Comparison of ENCODE assay signal across 8 cellular contexts in the genomic region with DNA sequence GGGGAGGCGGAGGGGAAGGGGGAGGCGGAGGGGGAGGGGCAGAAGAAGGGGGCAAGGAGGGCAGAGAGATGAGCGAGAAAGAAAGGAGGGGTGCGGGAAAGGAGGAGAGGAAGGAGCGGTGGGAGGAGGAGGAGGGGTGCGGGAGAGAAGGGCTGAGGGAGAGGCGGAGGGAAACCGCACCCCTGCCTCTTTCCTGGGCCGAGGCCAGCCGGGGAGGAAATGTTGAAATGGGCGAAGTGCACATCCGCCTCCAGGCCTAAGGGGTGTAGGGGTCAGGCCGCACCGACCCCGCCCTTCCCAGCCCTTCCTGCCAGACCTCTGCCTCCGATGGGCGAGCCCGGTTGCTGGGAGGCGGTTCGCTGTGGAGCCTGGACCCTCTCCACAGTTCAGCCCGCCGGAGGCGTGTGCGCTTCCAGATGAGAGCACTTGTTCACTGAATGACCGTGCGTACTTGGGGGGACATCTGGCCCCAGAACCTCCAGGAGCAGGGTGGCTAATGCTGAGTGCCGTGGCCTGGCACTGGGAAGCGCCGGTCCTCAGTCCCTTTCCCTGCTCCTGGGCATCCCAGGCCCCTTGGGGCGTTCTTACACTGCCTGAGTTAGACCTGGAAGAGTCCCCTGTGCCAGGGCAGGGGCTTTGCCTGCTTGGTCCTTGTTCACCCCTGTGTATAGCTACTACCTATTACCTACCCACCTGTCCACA.
DNase-seq lines count a peak whose midpoint lies in the region; ATAC-seq and TF ChIP-seq lines count a peak whose summit lies in the region.

No MANE protein-coding gene starts in this region.

- peak overlapping the region; percentile 49; the same call in 1 of the 2 replicates for H2AFZ ChIP-seq in DND-41 (ENCODE audit: low read depth, low read length)

- peak overlapping the region; percentile 60 for H3K27ac ChIP-seq in DND-41 (ENCODE audit: low read length)
- H3K27ac ChIP-seq in HUES48 (ENCODE audit: low read depth, low read length) = no peak overlapping the region
- no peak overlapping the region for H3K27ac ChIP-seq in SJSA1
- peak overlapping the region; percentile 83 to 94 (median 92) for H3K27ac ChIP-seq in gastrocnemius medialis

- ATAC-seq in DND-41 (ENCODE audit: insufficient read depth, low read depth) (peak; percentile 62), GM21381 (IDR thresholded peaks at IDR 0.05; ENCODE audit: unreplicated experiment) (peak; percentile 33), gastrocnemius medialis (peak; percentile 31)

- no peak for DNase-seq in DND-41
- DNase-seq in SJSA1 (ENCODE audit: low read depth in 1 of 2, low spot score in 2 of 2) = no peak
- DNase-seq in astrocyte of the hippocampus (ENCODE audit: low read depth, low spot score) = peak; percentile 48
- peak; percentile 67 to 86 for DNase-seq in gastrocnemius medialis
- DNase-seq in NCI-H2029 (lab: John Stamatoyannopoulos, UW) = no peak

- H3K36me3 ChIP-seq in DND-41 (ENCODE audit: insufficient read depth, low read length) (no peaks in the 10 kb centered on the region), HUES48 (ENCODE audit: control insufficient read depth, insufficient read depth, low read length) (no peaks in the 10 kb centered on the region), SJSA1 (no peaks in the 10 kb centered on the region), gastrocnemius medialis (no peaks in the 10 kb centered on the region)

- H4K20me1 ChIP-seq in DND-41 (ENCODE audit: insufficient read depth, low read length) = no peaks in the 10 kb centered on the region

- TF ChIP-seq CTCF in DND-41 (IDR thresholded peaks at IDR 0.05; ENCODE audit: borderline replicate concordance, extremely low read depth, low read length, poor library complexity, severe bottlenecking) = no peak
- TF ChIP-seq CTCF in gastrocnemius medialis (IDR thresholded peaks at IDR 0.05 in 4 of 5, conservative IDR thresholded peaks at IDR 0.05 in 1 of 5) = no peak

- H3K9ac ChIP-seq in DND-41 (ENCODE audit: low read depth, low read length) = no peak overlapping the region
- H3K9ac ChIP-seq in HUES48 (ENCODE audit: low read depth, low read length) = no peak overlapping the region

- H3K27me3 ChIP-seq in DND-41 (ENCODE audit: insufficient read depth, low read length, poor library complexity) (no peaks in the 10 kb centered on the region), HUES48 (ENCODE audit: control insufficient read depth, insufficient read depth, low read length) (0 out of 2 replicates have a peak, but pooled peaks cover 2% of the 10 kb centered on the region), SJSA1 (replicated peaks) (no peaks in the 10 kb centered on the region), gastrocnemius medialis (no peaks in the 10 kb centered on the region)

- intact Hi-C loops in gastrocnemius medialis (cut with DNase I; ENCODE audit: low total_unique reads) = loop anchor here (5.0 to 10.0 kb wide), 3 partner anchors 224 to 312 kb away; partner anchors contain the start of genes FAN1 and MTMR10

- no peaks in the 10 kb centered on the region for H3K79me2 ChIP-seq in DND-41 (ENCODE audit: insufficient read depth, low read length)

- no peak for TF ChIP-seq POLR2A in gastrocnemius medialis (IDR thresholded peaks at IDR 0.05)

- peak overlapping the region; percentile 71 for H3K4me2 ChIP-seq in DND-41 (ENCODE audit: insufficient read depth, low read length)

- H3K4me3 ChIP-seq in DND-41 (ENCODE audit: low read depth in 1 of 2, low read length in 2 of 2) (no peak overlapping the region), HUES48 (ENCODE audit: low read depth, low read length) (peak overlapping the region; percentile 62), SJSA1 (peak overlapping the region; percentile 51), iPS-11a (ENCODE audit: low read depth, low read length) (peak overlapping the region; percentile 50), gastrocnemius medialis (peak overlapping the region; percentile 55 to 67 (median 59))

- in situ Hi-C loops in gastrocnemius medialis (cut with MboI; ENCODE audit: low sequenced_read_pairs in 4 of 4) = loop anchor here in 3 of 4 donors (10.0 to 25.0 kb wide), 4 partner anchors 108 to 221 kb away; partner anchors contain the start of gene KLF13 (in 2 of the 3)

- H3K9me3 ChIP-seq in DND-41 (ENCODE audit: insufficient read depth, low read length, severe bottlenecking) (no peaks in the 10 kb centered on the region), HUES48 (ENCODE audit: control insufficient read depth, insufficient read depth, low read length) (no peaks in the 10 kb centered on the region; the same call in 1 of the 2 replicates), SJSA1 (replicated peaks) (no peaks in the 10 kb centered on the region), gastrocnemius medialis (no peaks in the 10 kb centered on the region)

- H3K4me1 ChIP-seq in DND-41 (ENCODE audit: insufficient read depth, low read length) = peaks cover 17% of the 10 kb centered on the region
- peaks cover 5% of the 10 kb centered on the region; the same call in 1 of the 2 replicates for H3K4me1 ChIP-seq in HUES48 (ENCODE audit: control insufficient read depth, insufficient read depth, low read length)
- peaks cover 18% of the 10 kb centered on the region for H3K4me1 ChIP-seq in SJSA1 (replicated peaks)
- peaks cover 12 to 20% of the 10 kb centered on the region in 2 donors for H3K4me1 ChIP-seq in gastrocnemius medialis

Comparison
In these comparisons a context has a peak if more than half of its experiments do, and no peak if none do; other contexts are left out.
1. DNase-seq: peak in astrocyte of the hippocampus (single experiment) and gastrocnemius medialis (2 of 2); none in DND-41 (single experiment), SJSA1 (0 of 2) and NCI-H2029 (single experiment).
2. H3K27ac ChIP-seq: peak in DND-41 (single experiment) and gastrocnemius medialis (4 of 4); none in HUES48 (single experiment) and SJSA1 (single experiment).
3. H3K4me3 ChIP-seq: peak in HUES48 (single experiment), SJSA1 (single experiment), iPS-11a (single experiment) and gastrocnemius medialis (4 of 4); none in DND-41 (0 of 2).
4. Peak in every context shown above with its lines, with median percentiles within 50 percentile points of each other: ATAC-seq.